Comparison of ENCODE assay signal across 1 cellular context in the genomic region with DNA sequence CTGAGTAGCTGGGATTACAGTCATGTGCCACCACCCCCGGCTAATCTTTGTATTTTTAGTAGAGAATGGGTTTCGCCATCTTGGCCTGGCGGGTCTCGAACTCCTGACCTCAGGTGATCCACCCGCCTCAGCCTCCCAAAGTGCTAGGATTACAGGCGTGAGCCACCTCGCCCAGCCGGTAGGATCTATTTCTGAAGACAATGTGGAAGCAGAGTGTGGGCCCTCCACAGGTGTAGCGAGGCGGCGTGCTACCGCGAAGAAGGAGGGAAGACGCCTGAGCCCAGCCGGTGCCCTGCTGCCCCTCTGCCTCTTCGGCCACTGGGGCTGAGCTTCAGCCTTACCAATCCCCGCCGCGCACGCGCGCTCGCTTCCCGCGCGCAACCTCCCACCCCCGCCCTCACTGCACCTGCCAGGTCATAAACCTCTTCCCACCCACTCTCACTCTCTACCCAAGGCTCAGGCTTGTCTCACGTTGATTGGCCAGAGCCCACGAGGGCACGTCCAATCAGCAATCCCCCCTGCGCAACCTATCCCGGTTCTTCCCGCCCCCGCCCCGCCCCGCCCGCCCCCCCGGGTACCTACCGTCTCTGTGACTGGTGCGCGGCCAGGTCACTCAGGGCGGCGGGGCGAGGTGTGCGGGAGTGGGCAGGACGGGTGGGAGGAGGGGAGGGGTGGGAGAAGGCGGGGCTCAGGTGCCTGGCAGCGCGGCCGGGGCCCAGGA.
TF ChIP-seq lines count a peak whose summit lies in the region.

No MANE protein-coding gene starts in this region.

TF ChIP-seq in GM12878, 131 proteins besides CTCF, POLR2A, EP300 and RAD21 (continued from another document):
- TF ChIP-seq BACH1 (IDR thresholded peaks at IDR 0.05; ENCODE audit: borderline replicate concordance) (0 out of 2 replicates have a peak, but pooled peaks have one; percentile 45), SP1 (IDR thresholded peaks at IDR 0.05; ENCODE audit: low read depth, low read length) (peak; percentile 89), NBN (IDR thresholded peaks at IDR 0.05) (peak; percentile 83), FOS (IDR thresholded peaks at IDR 0.05; ENCODE audit: borderline replicate concordance, extremely low read depth, insufficient read length) (peak; percentile 40), HDAC6 (IDR thresholded peaks at IDR 0.05; ENCODE audit: unreplicated experiment) (no peak)
